1 cellular context compared by ENCODE assay signal in genomic region chr4:2578106-2578505, GRCh38.
TF ChIP-seq lines count a peak whose summit lies in the region.

No MANE protein-coding gene starts in this region.

TF ChIP-seq in IMR-90, 13 proteins besides CTCF, POLR2A, EP300 and RAD21:
- TF ChIP-seq CHD1 (IDR thresholded peaks at IDR 0.05; ENCODE audit: low read depth, low read length), result no peak
- TF ChIP-seq MAFK (IDR thresholded peaks at IDR 0.05; ENCODE audit: low read depth, low read length), result 0 out of 2 replicates have a peak, but pooled peaks have one; percentile 11
TF ChIP-seq in IMR-90: peak in this region for 1.
